Comparison of ENCODE assay signal across 1 cellular context in the genomic region with DNA sequence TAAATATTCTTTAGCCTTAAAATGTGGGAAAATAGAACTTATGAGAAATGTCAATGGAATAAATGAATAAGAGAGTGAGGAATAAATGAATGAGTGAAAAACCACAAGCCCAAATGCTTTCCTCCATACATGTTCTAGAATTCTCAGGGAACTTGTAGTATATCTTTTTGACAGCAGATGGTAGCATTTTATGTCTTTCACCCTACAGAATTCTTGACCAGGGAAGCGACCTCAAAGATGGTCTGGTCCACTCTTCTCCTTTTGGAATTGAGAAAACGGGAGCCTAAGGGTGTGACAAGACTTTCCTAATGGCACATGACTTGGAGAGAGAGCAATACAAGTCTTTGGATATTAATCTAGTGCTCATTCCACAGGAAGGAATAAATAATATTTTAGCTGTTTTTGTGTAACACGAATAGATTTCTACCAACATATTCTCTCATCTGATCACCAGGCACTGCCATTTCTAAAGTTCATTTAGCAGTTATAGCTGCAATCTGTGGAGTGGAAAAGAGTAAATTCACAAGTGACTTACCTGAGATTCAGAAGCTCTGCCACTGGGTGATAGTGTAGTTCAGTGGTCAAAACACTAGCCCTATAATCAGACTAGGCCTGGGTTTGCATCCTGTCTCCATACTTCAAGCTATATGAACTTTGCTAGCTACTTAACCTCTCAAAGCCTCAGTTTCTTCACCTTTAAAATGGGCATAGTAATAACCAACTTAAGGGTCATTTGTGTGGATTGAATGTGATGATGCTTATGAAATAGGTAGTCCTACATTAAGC.
TF ChIP-seq lines count a peak whose summit lies in the region.

No MANE protein-coding gene starts in this region.

TF ChIP-seq in WTC11, 78 proteins besides CTCF, POLR2A, EP300 and RAD21:
- TF ChIP-seq, protein P1, sequence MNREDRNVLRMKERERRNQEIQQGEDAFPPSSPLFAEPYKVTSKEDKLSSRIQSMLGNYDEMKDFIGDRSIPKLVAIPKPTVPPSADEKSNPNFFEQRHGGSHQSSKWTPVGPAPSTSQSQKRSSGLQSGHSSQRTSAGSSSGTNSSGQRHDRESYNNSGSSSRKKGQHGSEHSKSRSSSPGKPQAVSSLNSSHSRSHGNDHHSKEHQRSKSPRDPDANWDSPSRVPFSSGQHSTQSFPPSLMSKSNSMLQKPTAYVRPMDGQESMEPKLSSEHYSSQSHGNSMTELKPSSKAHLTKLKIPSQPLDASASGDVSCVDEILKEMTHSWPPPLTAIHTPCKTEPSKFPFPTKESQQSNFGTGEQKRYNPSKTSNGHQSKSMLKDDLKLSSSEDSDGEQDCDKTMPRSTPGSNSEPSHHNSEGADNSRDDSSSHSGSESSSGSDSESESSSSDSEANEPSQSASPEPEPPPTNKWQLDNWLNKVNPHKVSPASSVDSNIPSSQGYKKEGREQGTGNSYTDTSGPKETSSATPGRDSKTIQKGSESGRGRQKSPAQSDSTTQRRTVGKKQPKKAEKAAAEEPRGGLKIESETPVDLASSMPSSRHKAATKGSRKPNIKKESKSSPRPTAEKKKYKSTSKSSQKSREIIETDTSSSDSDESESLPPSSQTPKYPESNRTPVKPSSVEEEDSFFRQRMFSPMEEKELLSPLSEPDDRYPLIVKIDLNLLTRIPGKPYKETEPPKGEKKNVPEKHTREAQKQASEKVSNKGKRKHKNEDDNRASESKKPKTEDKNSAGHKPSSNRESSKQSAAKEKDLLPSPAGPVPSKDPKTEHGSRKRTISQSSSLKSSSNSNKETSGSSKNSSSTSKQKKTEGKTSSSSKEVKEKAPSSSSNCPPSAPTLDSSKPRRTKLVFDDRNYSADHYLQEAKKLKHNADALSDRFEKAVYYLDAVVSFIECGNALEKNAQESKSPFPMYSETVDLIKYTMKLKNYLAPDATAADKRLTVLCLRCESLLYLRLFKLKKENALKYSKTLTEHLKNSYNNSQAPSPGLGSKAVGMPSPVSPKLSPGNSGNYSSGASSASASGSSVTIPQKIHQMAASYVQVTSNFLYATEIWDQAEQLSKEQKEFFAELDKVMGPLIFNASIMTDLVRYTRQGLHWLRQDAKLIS (CRISPR knock-in tag; IDR thresholded peaks at IDR 0.05; ENCODE audit: borderline replicate concordance): no peak
- TF ChIP-seq GRHL2 (CRISPR knock-in tag; IDR thresholded peaks at IDR 0.05; ENCODE audit: insufficient replicate concordance, severe bottlenecking) (no peak), SMAD3 (CRISPR knock-in tag; IDR thresholded peaks at IDR 0.05; ENCODE audit: borderline replicate concordance) (no peak), ZBTB21 (CRISPR knock-in tag; IDR thresholded peaks at IDR 0.05; ENCODE audit: borderline replicate concordance) (no peak)
